ENCODE assay signal across 8 cellular contexts in genomic region chr7:74253975-74254857, GRCh38. TPM values are rescaled to one million over a fixed set of nuclear protein-coding genes. Genes with fewer than 3 reads are reported as not detected.
A peak's percentile ranks its signal among the peaks of the same experiment; 100 is the strongest.
DNase-seq lines count a peak whose midpoint lies in the region; ATAC-seq and TF ChIP-seq lines count a peak whose summit lies in the region.

Gene RFC2, minus strand, starts transcription at chr7:74254399. Its CDS starts 16 bp downstream, at chr7:74254383.

- ATAC-seq in HG02571 (IDR thresholded peaks at IDR 0.05; ENCODE audit: unreplicated experiment), result peak; percentile 91

- H3K4me3 ChIP-seq in thymus (ENCODE audit: low read length), result peak within 1 kb of the TSS; percentile 67

- H3K4me1 Mint-ChIP-seq in activated naive CD8-positive, alpha-beta T cell (ENCODE audit: low read depth), result peaks cover 16% of the 10 kb centered on the region
- no peaks in the 10 kb centered on the region for H3K4me1 Mint-ChIP-seq in glutamatergic neuron (ENCODE audit: low read depth, unreplicated experiment)
- H3K4me1 Mint-ChIP-seq in osteocyte (ENCODE audit: unreplicated experiment), result peaks cover 35% of the 10 kb centered on the region

- no peaks in the 10 kb centered on the region for H3K9me3 ChIP-seq in thymus (ENCODE audit: control insufficient read depth)

- POLR2A ChIA-PET in GM10248 (lab: Yijun Ruan, JAX), result interaction anchor here (0.6 kb wide), 1 partner anchor 39 kb away, joined by 3 read pairs; no protein-coding TSS in a partner anchor

- TF ChIP-seq CTCF in GM10248 (IDR thresholded peaks at IDR 0.05; ENCODE audit: control extremely low read depth, extremely low read depth, low read depth, missing control alignments) (no peak), glutamatergic neuron (IDR thresholded peaks at IDR 0.05; ENCODE audit: partially characterized antibody, unreplicated experiment) (peak; percentile 57), osteocyte (IDR thresholded peaks at IDR 0.05) (no peak)

- CTCF ChIA-PET in GM10248 (lab: Yijun Ruan, JAX), result interaction anchor here (1.3 to 3.0 kb wide), 5 partner anchors 9 to 47 kb away, joined by 3 to 14 read pairs (median 5); no protein-coding TSS in a partner anchor

- H3K4me1 ChIP-seq in thymus (ENCODE audit: control insufficient read depth, insufficient read depth, low read length), result peaks cover 9% of the 10 kb centered on the region

- peaks cover 5% of the 10 kb centered on the region for H3K36me3 Mint-ChIP-seq in activated naive CD8-positive, alpha-beta T cell
- no peaks in the 10 kb centered on the region for H3K36me3 Mint-ChIP-seq in glutamatergic neuron (ENCODE audit: unreplicated experiment)
- peaks cover 10% of the 10 kb centered on the region for H3K36me3 Mint-ChIP-seq in osteocyte (ENCODE audit: unreplicated experiment)

- H3K4me3 Mint-ChIP-seq in activated naive CD8-positive, alpha-beta T cell, result peak within 1 kb of the TSS; percentile 92
- H3K4me3 Mint-ChIP-seq in glutamatergic neuron (ENCODE audit: unreplicated experiment) (peak within 1 kb of the TSS; percentile 90), osteocyte (ENCODE audit: unreplicated experiment) (peak within 1 kb of the TSS; percentile 89)

- H3K27ac ChIP-seq in thymus (ENCODE audit: low read depth), result peak within 1 kb of the TSS; percentile 85

- no peaks in the 10 kb centered on the region for H3K27me3 Mint-ChIP-seq in activated naive CD8-positive, alpha-beta T cell
- H3K27me3 Mint-ChIP-seq in glutamatergic neuron (ENCODE audit: unreplicated experiment) (peaks cover 7% of the 10 kb centered on the region), osteocyte (ENCODE audit: unreplicated experiment) (no peaks in the 10 kb centered on the region)

- peak; percentile 98 for DNase-seq in GM10248 (ENCODE audit: extremely low spot score)
- DNase-seq in NCI-H1092 (lab: John Stamatoyannopoulos, UW), result peak; percentile 96
- DNase-seq in SKM-1 (lab: John Stamatoyannopoulos, UW; ENCODE audit: unreplicated experiment), result peak; percentile 83
- peak; percentile 98 for DNase-seq in glutamatergic neuron
- DNase-seq in osteocyte (ENCODE audit: extremely low spot score, unreplicated experiment), result peak; percentile 99

- H3K27me3 ChIP-seq in thymus (ENCODE audit: control insufficient read depth, insufficient read depth), result no peaks in the 10 kb centered on the region

- H3K9me3 Mint-ChIP-seq in activated naive CD8-positive, alpha-beta T cell (ENCODE audit: low read depth), result no peaks in the 10 kb centered on the region
- H3K9me3 Mint-ChIP-seq in glutamatergic neuron (ENCODE audit: unreplicated experiment) (peaks cover 6% of the 10 kb centered on the region), osteocyte (ENCODE audit: unreplicated experiment) (no peaks in the 10 kb centered on the region)

- peak within 1 kb of the TSS; percentile 96 for H3K27ac Mint-ChIP-seq in activated naive CD8-positive, alpha-beta T cell
- H3K27ac Mint-ChIP-seq in glutamatergic neuron (ENCODE audit: unreplicated experiment), result peak within 1 kb of the TSS; percentile 85
- H3K27ac Mint-ChIP-seq in osteocyte (ENCODE audit: unreplicated experiment), result peak within 1 kb of the TSS; percentile 98

- under 1% methylated on average over 83 of the region's 83 CpGs for WGBS in thymus

- H3K36me3 ChIP-seq in thymus (ENCODE audit: control insufficient read depth, insufficient read depth), result peaks cover 17% of the 10 kb centered on the region

RNA-seq across cellular contexts. Expression of gene RFC2, which starts in this region (rescaled TPM):
- 16.8 TPM for total RNA-seq in glutamatergic neuron (ENCODE audit: unreplicated experiment)
- total RNA-seq in osteocyte, result 13.5 and 13.8 TPM in 2 replicates
- polyA plus RNA-seq in thymus, result 20.1 TPM

Comparison
In these comparisons a context has a peak if more than half of its experiments do, and no peak if none do; other contexts are left out.
1. Peak in every context shown above with its lines: DNase-seq, ATAC-seq, H3K4me3 ChIP-seq and H3K27ac ChIP-seq.